ENCODE assay signal across 1 cellular context in the genomic region with DNA sequence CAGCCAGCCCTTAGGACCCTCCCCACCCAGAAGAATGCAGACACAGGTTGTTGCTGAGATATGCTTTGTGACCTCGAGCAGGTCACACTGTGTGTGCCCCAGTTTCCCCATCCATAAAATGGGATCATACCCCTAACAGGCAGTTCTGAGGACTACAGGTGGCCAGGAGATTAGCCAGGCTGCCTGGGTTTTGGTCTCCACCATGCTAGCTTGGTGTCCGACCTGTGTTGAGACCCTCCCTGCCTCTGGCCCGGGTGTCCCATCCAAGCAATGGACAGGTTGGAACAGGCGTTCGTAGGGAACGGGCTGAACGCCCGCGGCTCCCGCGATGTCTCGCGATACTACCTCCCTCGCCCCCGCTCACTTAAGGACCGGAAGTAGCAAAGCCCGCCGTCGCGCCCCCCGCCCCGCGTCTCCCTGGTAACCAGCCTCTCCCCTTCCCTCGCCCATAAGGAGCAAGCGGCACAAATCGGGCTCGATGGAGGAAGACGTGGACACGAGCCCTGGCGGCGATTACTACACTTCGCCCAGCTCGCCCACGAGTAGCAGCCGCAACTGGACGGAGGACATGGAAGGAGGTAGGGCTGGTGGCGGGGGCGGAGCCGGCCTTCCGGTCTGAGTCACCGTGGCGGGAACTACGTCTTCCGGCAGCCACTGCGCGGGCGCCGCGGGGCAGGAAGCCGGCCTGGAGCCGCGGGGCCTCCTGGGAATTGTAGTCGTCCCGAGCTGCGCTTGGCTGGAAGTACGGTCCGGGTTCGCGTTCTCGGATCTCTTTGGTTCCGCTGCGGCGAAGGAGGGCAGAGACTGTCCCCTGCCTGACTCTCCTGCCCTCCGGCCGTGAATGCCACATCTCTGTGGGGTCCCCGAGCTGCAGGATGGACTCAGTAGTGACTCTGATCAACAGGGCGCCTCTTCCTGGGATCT.
TF ChIP-seq lines count a peak whose summit lies in the region.

No MANE protein-coding gene starts in this region.

TF ChIP-seq in HepG2, 621 proteins besides CTCF, POLR2A, EP300 and RAD21 (continued from another document and continues in another):
- TF ChIP-seq PRDM4 (CRISPR knock-in tag; IDR thresholded peaks at IDR 0.05; ENCODE audit: borderline replicate concordance) (no peak), FOXK2 (IDR thresholded peaks at IDR 0.05) (no peak), ZNF777 (CRISPR knock-in tag; IDR thresholded peaks at IDR 0.05) (peak; percentile 64; the same call in 1 of the 2 replicates), SPEN (CRISPR knock-in tag; IDR thresholded peaks at IDR 0.05; ENCODE audit: low read depth) (peak; percentile 91), TBP (CRISPR knock-in tag; IDR thresholded peaks at IDR 0.05) (no peak), ARNT (IDR thresholded peaks at IDR 0.05) (no peak), ZNF281 (CRISPR knock-in tag; IDR thresholded peaks at IDR 0.05; ENCODE audit: borderline replicate concordance) (no peak), ATAD3A (CRISPR knock-in tag; IDR thresholded peaks at IDR 0.05) (no peak), ZNF639 (CRISPR knock-in tag; conservative IDR thresholded peaks at IDR 0.05) (no peak), ZNF10 (CRISPR knock-in tag; IDR thresholded peaks at IDR 0.05; ENCODE audit: borderline replicate concordance, low read depth) (no peak), IKZF1 (IDR thresholded peaks at IDR 0.05) (no peak), RXRA (CRISPR knock-in tag; IDR thresholded peaks at IDR 0.05) (peak; percentile 49; the same call in 1 of the 2 replicates), GTF3A (CRISPR knock-in tag; conservative IDR thresholded peaks at IDR 0.05) (no peak), NFRKB (IDR thresholded peaks at IDR 0.05) (no peak), SNAPC5 (CRISPR knock-in tag; IDR thresholded peaks at IDR 0.05; ENCODE audit: borderline replicate concordance) (no peak), KLF13 (CRISPR knock-in tag; IDR thresholded peaks at IDR 0.05) (no peak), RNF2 (conservative IDR thresholded peaks at IDR 0.05; ENCODE audit: low read depth) (no peak), NFYC (CRISPR knock-in tag; IDR thresholded peaks at IDR 0.05) (no peak), ELF3 (CRISPR knock-in tag; IDR thresholded peaks at IDR 0.05) (0 out of 2 replicates have a peak, but pooled peaks have one; percentile 18), ZNF782 (CRISPR knock-in tag; IDR thresholded peaks at IDR 0.05; ENCODE audit: borderline replicate concordance) (no peak), ZNF776 (CRISPR knock-in tag; IDR thresholded peaks at IDR 0.05) (0 out of 2 replicates have a peak, but pooled peaks have one; percentile 27), TFDP2 (CRISPR knock-in tag; IDR thresholded peaks at IDR 0.05) (peak; percentile 59), ZNF556 (CRISPR knock-in tag; IDR thresholded peaks at IDR 0.05; ENCODE audit: borderline replicate concordance) (no peak), ZNF253 (CRISPR knock-in tag; IDR thresholded peaks at IDR 0.05; ENCODE audit: borderline replicate concordance) (no peak), ZNF619 (CRISPR knock-in tag; IDR thresholded peaks at IDR 0.05) (no peak), ZFAT (CRISPR knock-in tag; conservative IDR thresholded peaks at IDR 0.05) (no peak), JUND (CRISPR knock-in tag; IDR thresholded peaks at IDR 0.05) (peak; percentile 82), POGZ (CRISPR knock-in tag; IDR thresholded peaks at IDR 0.05) (peak; percentile 67), CREM (IDR thresholded peaks at IDR 0.05) (peak; percentile 64), CREM (CRISPR knock-in tag; IDR thresholded peaks at IDR 0.05) (no peak), HOXA3 (CRISPR knock-in tag; IDR thresholded peaks at IDR 0.05) (peak; percentile 43; the same call in 1 of the 2 replicates), E2F1 (CRISPR knock-in tag; IDR thresholded peaks at IDR 0.05) (peak; percentile 76), ZNF703 (CRISPR knock-in tag; IDR thresholded peaks at IDR 0.05; ENCODE audit: borderline replicate concordance) (no peak), SNAI1 (CRISPR knock-in tag; IDR thresholded peaks at IDR 0.05; ENCODE audit: borderline replicate concordance) (no peak), POLR2AphosphoS2 (IDR thresholded peaks at IDR 0.05; ENCODE audit: low read depth, low read length) (no peak), XBP1 (CRISPR knock-in tag; IDR thresholded peaks at IDR 0.05) (no peak), PITX1 (CRISPR knock-in tag; IDR thresholded peaks at IDR 0.05) (no peak; the same call in 1 of the 2 replicates), ZNF317 (CRISPR knock-in tag; IDR thresholded peaks at IDR 0.05) (no peak), SNRNP70 (IDR thresholded peaks at IDR 0.05; ENCODE audit: low read depth, low read length) (no peak), MEF2D (CRISPR knock-in tag; IDR thresholded peaks at IDR 0.05) (no peak)
- TF ChIP-seq, protein P1, sequence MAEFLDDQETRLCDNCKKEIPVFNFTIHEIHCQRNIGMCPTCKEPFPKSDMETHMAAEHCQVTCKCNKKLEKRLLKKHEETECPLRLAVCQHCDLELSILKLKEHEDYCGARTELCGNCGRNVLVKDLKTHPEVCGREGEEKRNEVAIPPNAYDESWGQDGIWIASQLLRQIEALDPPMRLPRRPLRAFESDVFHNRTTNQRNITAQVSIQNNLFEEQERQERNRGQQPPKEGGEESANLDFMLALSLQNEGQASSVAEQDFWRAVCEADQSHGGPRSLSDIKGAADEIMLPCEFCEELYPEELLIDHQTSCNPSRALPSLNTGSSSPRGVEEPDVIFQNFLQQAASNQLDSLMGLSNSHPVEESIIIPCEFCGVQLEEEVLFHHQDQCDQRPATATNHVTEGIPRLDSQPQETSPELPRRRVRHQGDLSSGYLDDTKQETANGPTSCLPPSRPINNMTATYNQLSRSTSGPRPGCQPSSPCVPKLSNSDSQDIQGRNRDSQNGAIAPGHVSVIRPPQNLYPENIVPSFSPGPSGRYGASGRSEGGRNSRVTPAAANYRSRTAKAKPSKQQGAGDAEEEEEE (CRISPR knock-in tag; IDR thresholded peaks at IDR 0.05; ENCODE audit: borderline replicate concordance) = no peak
- TF ChIP-seq, protein P2, sequence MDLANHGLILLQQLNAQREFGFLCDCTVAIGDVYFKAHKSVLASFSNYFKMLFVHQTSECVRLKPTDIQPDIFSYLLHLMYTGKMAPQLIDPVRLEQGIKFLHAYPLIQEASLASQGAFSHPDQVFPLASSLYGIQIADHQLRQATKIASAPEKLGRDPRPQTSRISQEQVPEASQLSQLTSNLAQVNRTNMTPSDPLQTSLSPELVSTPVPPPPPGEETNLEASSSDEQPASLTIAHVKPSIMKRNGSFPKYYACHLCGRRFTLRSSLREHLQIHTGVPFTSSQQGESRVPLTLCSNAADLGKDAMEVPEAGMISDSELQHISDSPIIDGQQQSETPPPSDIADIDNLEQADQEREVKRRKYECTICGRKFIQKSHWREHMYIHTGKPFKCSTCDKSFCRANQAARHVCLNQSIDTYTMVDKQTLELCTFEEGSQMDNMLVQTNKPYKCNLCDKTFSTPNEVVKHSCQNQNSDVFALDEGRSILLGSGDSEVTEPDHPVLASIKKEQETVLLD (CRISPR knock-in tag; IDR thresholded peaks at IDR 0.05; ENCODE audit: low read depth) = 0 out of 2 replicates have a peak, but pooled peaks have one; percentile 28
- TF ChIP-seq, protein P3, sequence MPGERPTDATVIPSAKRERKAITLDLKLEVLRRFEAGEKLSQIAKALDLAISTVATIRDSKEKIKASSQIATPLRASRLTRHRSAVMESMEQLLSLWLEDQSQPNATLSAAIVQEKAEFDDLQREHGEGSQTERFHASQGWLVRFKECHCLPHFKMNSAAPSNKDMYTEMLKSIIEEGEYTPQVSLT (CRISPR knock-in tag; IDR thresholded peaks at IDR 0.05; ENCODE audit: borderline replicate concordance, low read depth) = no peak
- TF ChIP-seq, protein P4, sequence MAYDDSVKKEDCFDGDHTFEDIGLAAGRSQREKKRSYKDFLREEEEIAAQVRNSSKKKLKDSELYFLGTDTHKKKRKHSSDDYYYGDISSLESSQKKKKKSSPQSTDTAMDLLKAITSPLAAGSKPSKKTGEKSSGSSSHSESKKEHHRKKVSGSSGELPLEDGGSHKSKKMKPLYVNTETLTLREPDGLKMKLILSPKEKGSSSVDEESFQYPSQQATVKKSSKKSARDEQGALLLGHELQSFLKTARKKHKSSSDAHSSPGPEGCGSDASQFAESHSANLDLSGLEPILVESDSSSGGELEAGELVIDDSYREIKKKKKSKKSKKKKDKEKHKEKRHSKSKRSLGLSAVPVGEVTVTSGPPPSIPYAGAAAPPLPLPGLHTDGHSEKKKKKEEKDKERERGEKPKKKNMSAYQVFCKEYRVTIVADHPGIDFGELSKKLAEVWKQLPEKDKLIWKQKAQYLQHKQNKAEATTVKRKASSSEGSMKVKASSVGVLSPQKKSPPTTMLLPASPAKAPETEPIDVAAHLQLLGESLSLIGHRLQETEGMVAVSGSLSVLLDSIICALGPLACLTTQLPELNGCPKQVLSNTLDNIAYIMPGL (CRISPR knock-in tag; IDR thresholded peaks at IDR 0.05; ENCODE audit: borderline replicate concordance in 1 of 2, low read depth in 1 of 2) = peak in 1 of 2 experiments; percentile 37; a peak in 2 of 4 replicates
